8 cellular contexts compared by ENCODE assay signal in the genomic region with DNA sequence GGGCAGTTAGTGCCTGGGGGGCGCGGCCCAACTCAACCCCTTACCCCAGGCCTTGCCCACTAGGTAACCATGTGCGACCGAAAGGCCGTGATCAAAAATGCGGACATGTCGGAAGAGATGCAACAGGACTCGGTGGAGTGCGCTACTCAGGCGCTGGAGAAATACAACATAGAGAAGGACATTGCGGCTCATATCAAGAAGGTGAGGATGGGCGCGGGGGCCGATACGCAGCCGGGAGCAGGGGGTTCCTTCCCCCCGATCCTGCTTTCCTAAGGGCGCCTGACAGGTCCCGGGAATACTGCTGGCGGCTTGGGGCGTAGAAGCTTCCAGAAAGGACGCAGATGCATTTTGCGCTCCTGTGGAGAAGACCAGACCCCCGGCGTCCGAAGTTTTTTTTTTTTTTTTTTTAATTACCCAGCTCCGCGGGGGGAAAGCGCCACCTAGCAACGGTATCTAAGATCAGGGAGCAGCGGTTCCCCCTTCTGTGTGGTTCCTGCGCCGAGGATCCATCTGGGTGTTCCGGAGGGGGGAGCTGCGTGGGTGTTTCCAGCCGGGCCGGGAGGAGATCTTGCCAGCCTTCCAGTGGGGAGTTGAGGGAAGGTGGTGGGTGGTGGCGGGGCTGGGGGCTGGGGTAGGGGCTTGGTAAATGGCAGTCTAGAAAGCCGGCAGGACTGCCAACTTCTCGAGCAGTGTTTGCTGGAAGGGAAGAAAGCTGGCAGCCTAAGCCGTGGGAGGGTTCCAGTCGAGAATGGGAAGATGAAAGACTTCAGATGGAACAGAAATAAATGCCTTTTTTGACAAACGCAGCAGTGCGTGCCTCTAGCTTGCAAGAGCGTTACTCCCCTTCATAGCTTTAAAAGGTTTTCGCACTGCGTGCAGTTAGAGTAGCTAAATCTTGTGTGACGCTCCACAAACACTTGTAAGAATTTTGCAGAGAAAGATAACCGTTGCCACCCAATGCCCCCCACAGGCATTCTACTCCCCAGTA. TPM values are rescaled to one million over a fixed set of nuclear protein-coding genes. Genes with fewer than 3 reads are reported as not detected.
DNase-seq lines count a peak whose midpoint lies in the region; ATAC-seq, FAIRE-seq and TF ChIP-seq lines count a peak whose summit lies in the region.

No MANE protein-coding gene starts in this region.

- DNase-seq in NCI-H510A (lab: John Stamatoyannopoulos, UW) = peak; percentile 25
- DNase-seq in activated CD8-positive, alpha-beta memory T cell treated with anti-CD3 and anti-CD28 coated beads, Interleukin-2, amount 50 U/mL, for 1 hour (ENCODE audit: extremely low read depth) = peak; percentile 27
- peak; percentile 51 for DNase-seq in endothelial cell of umbilical vein (ENCODE audit: low read depth, low spot score)
- peak; percentile 22 to 34 for DNase-seq in stimulated activated CD8-positive, alpha-beta memory T cell treated with anti-CD3 and anti-CD28 coated beads, Interleukin-2, amount 100 ng/mL, for 48 hours (ENCODE audit: low read depth in 2 of 2)

- no peaks in the 10 kb centered on the region for H3K9me1 ChIP-seq in endothelial cell of umbilical vein (replicated peaks; ENCODE audit: control insufficient read depth, extremely low read depth, insufficient read depth, low read length)

- peaks cover 6 to 10% of the 10 kb centered on the region in 2 experiments for H3K36me3 ChIP-seq in endothelial cell of umbilical vein (ENCODE audit: control insufficient read depth in 2 of 2, extremely low read depth in 1 of 2, insufficient read depth in 2 of 2, low read length in 2 of 2)

- H3K9ac ChIP-seq in endothelial cell of umbilical vein (replicated peaks; ENCODE audit: extremely low read depth, insufficient read depth, low read length) = peak overlapping the region; percentile 78

- H3K9me3 ChIP-seq in endothelial cell of umbilical vein (replicated peaks; ENCODE audit: control insufficient read depth, insufficient read depth, low read length) (no peaks in the 10 kb centered on the region), mononuclear cell (ENCODE audit: low read depth, low read length) (no peaks in the 10 kb centered on the region)

- H4K20me1 ChIP-seq in endothelial cell of umbilical vein (replicated peaks; ENCODE audit: control insufficient read depth, extremely low read depth, insufficient read depth, low read length) = peaks cover 11% of the 10 kb centered on the region

- H3K4me3 ChIP-seq in GM08714 (ENCODE audit: low read length) = peak overlapping the region; percentile 94
- peak overlapping the region; percentile 64 to 98 (median 90) for H3K4me3 ChIP-seq in endothelial cell of umbilical vein (replicated peaks in 1 of 3; ENCODE audit: insufficient read depth in 1 of 3, low read depth in 1 of 3, low read length in 3 of 3)
- peak overlapping the region; percentile 96 for H3K4me3 ChIP-seq in mononuclear cell (ENCODE audit: low read length)

- CTCF ChIA-PET in endothelial cell of umbilical vein (lab: Charles Lee) = interaction anchor here (0.7 to 3.6 kb wide), 10 partner anchors 13 to 152 kb away, joined by 3 to 29 read pairs (median 4); partner anchors contain the start of gene COQ5

- POLR2A ChIA-PET in endothelial cell of umbilical vein (lab: Charles Lee) = interaction anchor here (0.6 to 2.1 kb wide), 10 partner anchors 8 to 58 kb away, joined by 3 to 24 read pairs (median 6); partner anchors contain the start of gene SRSF9

- ATAC-seq in HG02571 (IDR thresholded peaks at IDR 0.05; ENCODE audit: unreplicated experiment) (peak; percentile 19), GM18519 (IDR thresholded peaks at IDR 0.05; ENCODE audit: low FRiP score, unreplicated experiment) (no peak)

- H3K4me1 ChIP-seq in endothelial cell of umbilical vein (ENCODE audit: control insufficient read depth, extremely low read depth, insufficient read depth, low read length) (peaks cover 15% of the 10 kb centered on the region), mononuclear cell (ENCODE audit: insufficient read depth, low read length) (peaks cover 19% of the 10 kb centered on the region)

- peaks cover 24% of the 10 kb centered on the region for H3K79me2 ChIP-seq in endothelial cell of umbilical vein (ENCODE audit: control insufficient read depth, insufficient read depth, low read length)

- no peak for TF ChIP-seq CTCF in endothelial cell of umbilical vein (IDR thresholded peaks at IDR 0.05; ENCODE audit: extremely low read depth in 1 of 2, insufficient read depth in 1 of 2, low read depth in 1 of 2, low read length in 2 of 2)

- no TSS peak for BruUV-seq in endothelial cell of umbilical vein (replicated peaks; lab: Mats Ljungman, UMichigan)

- FAIRE-seq in endothelial cell of umbilical vein (lab: Jason Lieb, UNC) = no peak

- intact Hi-C loops in endothelial cell of umbilical vein (cut with micrococcal nuclease) = loop anchor here (1.0 to 2.0 kb wide), 3 partner anchors 33 to 84 kb away; partner anchors contain the start of genes COQ5, COX6A1 and POP5

- no peak overlapping the region for H3K27ac ChIP-seq in endothelial cell of umbilical vein (ENCODE audit: insufficient read depth, low read depth, low read length)

- dilution Hi-C loops in endothelial cell of umbilical vein (cut with MboI; ENCODE audit: extremely low pct_ligation_motif_present, low sequenced_read_pairs) = no loop called here

- TF ChIP-seq POLR2A in endothelial cell of umbilical vein (IDR thresholded peaks at IDR 0.05; ENCODE audit: low read depth, low read length) = no peak

- no peaks in the 10 kb centered on the region for H3K27me3 ChIP-seq in endothelial cell of umbilical vein (ENCODE audit: control insufficient read depth in 2 of 2, insufficient read depth in 2 of 2, low read length in 2 of 2)
- H3K27me3 ChIP-seq in mononuclear cell (ENCODE audit: insufficient read depth, low read length) = no peaks in the 10 kb centered on the region

- H2AFZ ChIP-seq in endothelial cell of umbilical vein (ENCODE audit: low read depth, low read length) = no peak overlapping the region

- H3K4me2 ChIP-seq in endothelial cell of umbilical vein (ENCODE audit: insufficient read depth, low read length) = peak overlapping the region; percentile 98

TF ChIP-seq in endothelial cell of umbilical vein, 7 proteins besides CTCF, POLR2A, EP300 and RAD21 (continues in another document):
- no peak for TF ChIP-seq GATA2 (IDR thresholded peaks at IDR 0.05; ENCODE audit: insufficient read depth, insufficient read length, low read depth, low read length)
- TF ChIP-seq POLR2AphosphoS5 (IDR thresholded peaks at IDR 0.05; ENCODE audit: insufficient read depth, low read depth, low read length) = no peak
- TF ChIP-seq MYC (IDR thresholded peaks at IDR 0.05; ENCODE audit: low read depth, low read length) = no peak

RNA-seq across cellular contexts. Expression of gene DYNLL1, which starts 0.7 kb away (rescaled TPM):
- total RNA-seq in endothelial cell of umbilical vein (469 TPM in 2 replicates), mononuclear cell (34.0 TPM)
- 538 and 600 TPM in 2 replicates for polyA plus RNA-seq in endothelial cell of umbilical vein
- polyA plus RNA-seq in endothelial cell of umbilical vein (2011; cell fraction: cytosol; rRNA removed) = 684 and 687 TPM in 2 replicates
- 214 and 254 TPM in 2 replicates for polyA plus RNA-seq in endothelial cell of umbilical vein (2011; cell fraction: nucleus; rRNA removed)
- 725 and 951 TPM in 2 replicates for polyA plus RNA-seq in endothelial cell of umbilical vein (2012)
- 130 and 133 TPM in 2 replicates for polyA minus RNA-seq in endothelial cell of umbilical vein
- polyA minus RNA-seq in endothelial cell of umbilical vein (2011; cell fraction: cytosol; rRNA and poly(A)+ RNA removed) = 137 TPM
- polyA minus RNA-seq in endothelial cell of umbilical vein (2011; cell fraction: nucleus; rRNA and poly(A)+ RNA removed) = 29.7 and 40.4 TPM in 2 replicates

RNA-seq across cellular contexts. Expression of gene SRSF9, which starts 27.1 kb away (rescaled TPM):
- total RNA-seq in endothelial cell of umbilical vein = 226 and 238 TPM in 2 replicates
- polyA plus RNA-seq in endothelial cell of umbilical vein = 97.7 and 153 TPM in 2 replicates
- polyA plus RNA-seq in endothelial cell of umbilical vein (2011; cell fraction: cytosol; rRNA removed) = 147 and 180 TPM in 2 replicates
- polyA plus RNA-seq in endothelial cell of umbilical vein (2011; cell fraction: nucleus; rRNA removed) = 143 and 191 TPM in 2 replicates
- polyA plus RNA-seq in endothelial cell of umbilical vein (2012) = 207 and 216 TPM in 2 replicates
- polyA minus RNA-seq in endothelial cell of umbilical vein = 76.8 TPM in 2 replicates
- polyA minus RNA-seq in endothelial cell of umbilical vein (2011; cell fraction: cytosol; rRNA and poly(A)+ RNA removed) = 104 TPM
- 54.5 and 62.4 TPM in 2 replicates for polyA minus RNA-seq in endothelial cell of umbilical vein (2011; cell fraction: nucleus; rRNA and poly(A)+ RNA removed)
- 84.7 TPM for total RNA-seq in mononuclear cell

RNA-seq across cellular contexts. Expression of gene COQ5, which starts 32.3 kb away (rescaled TPM):
- total RNA-seq in endothelial cell of umbilical vein (19.7 and 27.2 TPM in 2 replicates), mononuclear cell (4.5 TPM)
- polyA plus RNA-seq in endothelial cell of umbilical vein = 18.4 and 23.7 TPM in 2 replicates
- 27.6 and 29.7 TPM in 2 replicates for polyA plus RNA-seq in endothelial cell of umbilical vein (2011; cell fraction: cytosol; rRNA removed)
- 18.9 and 24.1 TPM in 2 replicates for polyA plus RNA-seq in endothelial cell of umbilical vein (2011; cell fraction: nucleus; rRNA removed)
- 28.0 and 31.3 TPM in 2 replicates for polyA plus RNA-seq in endothelial cell of umbilical vein (2012)
- 19.6 and 23.8 TPM in 2 replicates for polyA minus RNA-seq in endothelial cell of umbilical vein
- polyA minus RNA-seq in endothelial cell of umbilical vein (2011; cell fraction: cytosol; rRNA and poly(A)+ RNA removed) = 14.6 TPM
- polyA minus RNA-seq in endothelial cell of umbilical vein (2011; cell fraction: nucleus; rRNA and poly(A)+ RNA removed) = 6.7 and 10.3 TPM in 2 replicates

RNA-seq across cellular contexts. Expression of gene RNF10, which starts 37.5 kb away (rescaled TPM):
- total RNA-seq in endothelial cell of umbilical vein = 192 and 236 TPM in 2 replicates
- polyA plus RNA-seq in endothelial cell of umbilical vein = 92.1 and 120 TPM in 2 replicates
- polyA plus RNA-seq in endothelial cell of umbilical vein (2011; cell fraction: cytosol; rRNA removed) = 154 and 160 TPM in 2 replicates
- 286 and 294 TPM in 2 replicates for polyA plus RNA-seq in endothelial cell of umbilical vein (2011; cell fraction: nucleus; rRNA removed)
- 197 and 220 TPM in 2 replicates for polyA plus RNA-seq in endothelial cell of umbilical vein (2012)
- 292 and 309 TPM in 2 replicates for polyA minus RNA-seq in endothelial cell of umbilical vein
- 70.1 TPM for polyA minus RNA-seq in endothelial cell of umbilical vein (2011; cell fraction: cytosol; rRNA and poly(A)+ RNA removed)
- polyA minus RNA-seq in endothelial cell of umbilical vein (2011; cell fraction: nucleus; rRNA and poly(A)+ RNA removed) = 84.4 and 152 TPM in 2 replicates
- total RNA-seq in mononuclear cell = 218 TPM

RNA-seq across cellular contexts. Expression of gene GATC, which starts 50.4 kb away (rescaled TPM):
- total RNA-seq in endothelial cell of umbilical vein (28.8 and 33.1 TPM in 2 replicates), mononuclear cell (11.0 TPM)
- polyA plus RNA-seq in endothelial cell of umbilical vein = 11.8 and 13.0 TPM in 2 replicates
- polyA plus RNA-seq in endothelial cell of umbilical vein (2011; cell fraction: cytosol; rRNA removed) = 13.8 and 16.5 TPM in 2 replicates
- polyA plus RNA-seq in endothelial cell of umbilical vein (2011; cell fraction: nucleus; rRNA removed) = 23.5 and 24.2 TPM in 2 replicates
- 23.7 and 28.0 TPM in 2 replicates for polyA plus RNA-seq in endothelial cell of umbilical vein (2012)
- polyA minus RNA-seq in endothelial cell of umbilical vein = 17.4 and 25.1 TPM in 2 replicates
- 18.4 TPM for polyA minus RNA-seq in endothelial cell of umbilical vein (2011; cell fraction: cytosol; rRNA and poly(A)+ RNA removed)
- 10.0 and 11.4 TPM in 2 replicates for polyA minus RNA-seq in endothelial cell of umbilical vein (2011; cell fraction: nucleus; rRNA and poly(A)+ RNA removed)

Comparison
In these comparisons a context has a peak if more than half of its experiments do, and no peak if none do; other contexts are left out.
1. RNA of gene DYNLL1, which starts 0.7 kb away (total RNA-seq): 469 TPM in endothelial cell of umbilical vein; 34.0 TPM in mononuclear cell (single experiment); every median in the first group is over 10 times any median in the second.
2. Peak in every context shown above with its lines, with median percentiles within 50 percentile points of each other: H3K4me3 ChIP-seq and DNase-seq.